ENCODE assay signal across 2 cellular contexts in genomic region chr22:37334461-37334858, GRCh38.
TF ChIP-seq lines count a peak whose summit lies in the region.

No MANE protein-coding gene starts in this region.

TF ChIP-seq in IMR-90, 13 proteins besides CTCF, POLR2A, EP300 and RAD21:
- TF ChIP-seq MAZ (IDR thresholded peaks at IDR 0.05; ENCODE audit: borderline replicate concordance, low read depth, low read length) (no peak), BHLHE40 (IDR thresholded peaks at IDR 0.05; ENCODE audit: low read depth, low read length) (no peak), USF2 (IDR thresholded peaks at IDR 0.05; ENCODE audit: low read depth, low read length) (no peak), CHD1 (IDR thresholded peaks at IDR 0.05; ENCODE audit: low read depth, low read length) (no peak), MAFK (IDR thresholded peaks at IDR 0.05; ENCODE audit: low read depth, low read length) (no peak), CEBPB (IDR thresholded peaks at IDR 0.05; ENCODE audit: low read depth, low read length) (no peak), RCOR1 (IDR thresholded peaks at IDR 0.05; ENCODE audit: insufficient replicate concordance, low read length) (no peak), SMC3 (IDR thresholded peaks at IDR 0.05; ENCODE audit: low read depth, low read length) (no peak), RFX5 (IDR thresholded peaks at IDR 0.05; ENCODE audit: low read depth, low read length) (no peak), ELK1 (IDR thresholded peaks at IDR 0.05; ENCODE audit: borderline replicate concordance, low read depth, low read length) (no peak), NFE2L2 (IDR thresholded peaks at IDR 0.05; ENCODE audit: low read depth, low read length) (no peak), MXI1 (IDR thresholded peaks at IDR 0.05; ENCODE audit: borderline replicate concordance, low read depth, low read length) (no peak), FOS (IDR thresholded peaks at IDR 0.05; ENCODE audit: low read depth, low read length) (no peak)

TF ChIP-seq in H1, 55 proteins besides CTCF, POLR2A, EP300 and RAD21:
- TF ChIP-seq SAP30 (IDR thresholded peaks at IDR 0.05; ENCODE audit: insufficient read depth, insufficient replicate concordance, low read length) = no peak
- TF ChIP-seq TEAD4 (IDR thresholded peaks at IDR 0.05; ENCODE audit: low read depth, low read length) = no peak
- no peak for TF ChIP-seq SUZ12 (IDR thresholded peaks at IDR 0.05; ENCODE audit: low read length)
- TF ChIP-seq KDM4A (IDR thresholded peaks at IDR 0.05; ENCODE audit: low read depth, low read length, severe bottlenecking) = no peak
- TF ChIP-seq KDM1A (IDR thresholded peaks at IDR 0.05; ENCODE audit: borderline replicate concordance, low read length) = no peak
- no peak for TF ChIP-seq CREB1 (IDR thresholded peaks at IDR 0.05)
- TF ChIP-seq FOSL1 (IDR thresholded peaks at IDR 0.05; ENCODE audit: insufficient read depth, low read depth, low read length) = peak; percentile 79
- no peak for TF ChIP-seq MAFK (IDR thresholded peaks at IDR 0.05; ENCODE audit: low read depth, low read length)
- peak; percentile 57 for TF ChIP-seq EZH2 (IDR thresholded peaks at IDR 0.05; ENCODE audit: low read depth, low read length, severe bottlenecking)
- no peak for TF ChIP-seq PHF8 (conservative IDR thresholded peaks at IDR 0.05; ENCODE audit: low read depth, low read length)
- no peak for TF ChIP-seq CHD1 (IDR thresholded peaks at IDR 0.05; ENCODE audit: low read depth, low read length)
- peak; percentile 22 for TF ChIP-seq NANOG (IDR thresholded peaks at IDR 0.05; ENCODE audit: insufficient read depth, low read depth, low read length, poor library complexity, severe bottlenecking)
